20 cellular contexts compared by ENCODE assay signal in the genomic region with DNA sequence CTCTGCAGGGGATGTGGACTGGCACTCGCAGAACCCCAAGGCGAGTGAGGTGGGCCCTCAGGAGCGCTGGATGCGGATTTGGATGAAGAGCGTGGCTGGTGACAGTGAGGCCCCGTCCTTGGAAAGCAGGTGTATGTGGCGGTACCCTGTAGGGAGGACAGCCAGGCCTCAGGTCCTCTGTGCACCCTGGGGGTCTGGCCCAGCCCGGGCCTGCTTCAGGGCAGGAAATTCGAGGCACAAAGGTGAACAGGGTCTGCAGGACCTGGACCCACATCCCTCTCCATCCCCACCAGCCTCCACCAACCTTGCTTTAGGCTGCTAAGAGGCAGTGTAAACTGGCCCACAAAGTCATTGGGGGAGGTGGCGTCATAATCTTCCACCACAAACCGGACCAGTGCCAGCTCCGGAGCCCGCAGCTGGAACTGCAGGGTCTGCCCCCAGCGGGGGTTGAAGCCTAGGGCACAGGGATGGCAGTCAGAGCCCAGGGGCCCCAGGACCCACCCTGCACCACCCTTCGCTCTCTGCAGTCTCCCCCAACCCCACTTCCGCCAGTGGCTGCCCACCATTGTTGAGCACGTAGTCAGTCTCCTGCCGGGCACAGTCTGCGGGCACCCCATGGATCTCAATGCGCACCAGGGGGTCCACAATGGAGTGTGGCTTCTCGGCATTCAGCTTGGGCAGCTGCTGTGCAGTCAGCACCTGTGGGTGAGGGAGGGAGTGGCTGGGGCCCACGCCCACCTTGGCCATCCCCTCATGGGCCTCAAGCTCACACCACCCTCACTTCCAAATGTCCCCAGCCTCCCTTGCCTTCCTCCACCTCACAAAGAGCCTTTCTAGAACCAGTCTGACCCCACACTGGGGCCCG. TPM values are rescaled to one million over a fixed set of nuclear protein-coding genes. Genes with fewer than 3 reads are reported as not detected.
DNase-seq lines count a peak whose midpoint lies in the region; ATAC-seq and TF ChIP-seq lines count a peak whose summit lies in the region.
"Had no signal": no experiment of that assay in that cellular context is flagged by ENCODE, and none has a peak within 500 bp of the region (broad histone marks: within the 10 kb centered on the region; RNA-seq: fewer than 3 reads in every experiment).

No MANE protein-coding gene starts in this region.

- no peak for ATAC-seq in heart right ventricle
- ATAC-seq in left cardiac atrium = no peak
- ATAC-seq in memory B cell (ENCODE audit: low read depth) = no peak
- ATAC-seq: HCT116 had no signal

- H3K27ac Mint-ChIP-seq in memory B cell = no peak overlapping the region
- H3K27ac Mint-ChIP-seq in T-helper 2 cell treated with Interferon-gamma antibody and Interleukin-4, amounts not matched to agents 5 μg/mL and 100 μg/mL, for 36 hours = no peak overlapping the region
- H3K27ac Mint-ChIP-seq: activated CD4-positive, alpha-beta T cell treated with anti-CD3 and anti-CD28 coated beads, Interleukin-2, amount 10 ng/mL, durations not matched to agents 24 days and 14 days had no signal

- no peaks in the 10 kb centered on the region for H3K9me3 Mint-ChIP-seq in memory B cell
- H3K9me3 Mint-ChIP-seq in T-helper 2 cell treated with Interferon-gamma antibody and Interleukin-4, amounts not matched to agents 5 μg/mL and 100 μg/mL, for 36 hours = no peaks in the 10 kb centered on the region
- H3K9me3 Mint-ChIP-seq: activated CD4-positive, alpha-beta T cell treated with anti-CD3 and anti-CD28 coated beads, Interleukin-2, amount 10 ng/mL, durations not matched to agents 24 days and 14 days; naive B cell had no signal

- H3K27ac ChIP-seq in heart right ventricle = peak overlapping the region in 8 of 10 donors; percentile 52 to 94 (median 88)
- H3K27ac ChIP-seq in tibial artery = peak overlapping the region; percentile 87 to 91
- H3K27ac ChIP-seq in effector memory CD4-positive, alpha-beta T cell (ENCODE audit: insufficient read depth, low read length, poor library complexity, severe bottlenecking) = no peak overlapping the region
- H3K27ac ChIP-seq: HL-60, parathyroid adenoma had no signal

- peak overlapping the region; percentile 8 for H3K4me3 Mint-ChIP-seq in memory B cell
- H3K4me3 Mint-ChIP-seq in T-helper 2 cell treated with Interferon-gamma antibody and Interleukin-4, amounts not matched to agents 5 μg/mL and 100 μg/mL, for 36 hours = no peak overlapping the region
- H3K4me3 Mint-ChIP-seq: activated CD4-positive, alpha-beta T cell treated with anti-CD3 and anti-CD28 coated beads, Interleukin-2, amount 10 ng/mL, durations not matched to agents 24 days and 14 days had no signal

- H3K36me3 ChIP-seq in heart right ventricle = peaks cover 0 to 55% (median 9%) of the 10 kb centered on the region in 9 donors
- peaks cover 38 to 73% (median 66%) of the 10 kb centered on the region in 3 donors for H3K36me3 ChIP-seq in tibial artery
- H3K36me3 ChIP-seq in effector memory CD4-positive, alpha-beta T cell (ENCODE audit: control insufficient read depth, insufficient read depth, low read length) = peaks cover 5% of the 10 kb centered on the region

- H3K4me1 ChIP-seq in heart right ventricle = peaks cover 5 to 47% (median 29%) of the 10 kb centered on the region in 9 donors
- H3K4me1 ChIP-seq in tibial artery = peaks cover 4 to 58% (median 36%) of the 10 kb centered on the region in 4 donors
- H3K4me1 ChIP-seq in effector memory CD4-positive, alpha-beta T cell (ENCODE audit: control insufficient read depth, insufficient read depth, low read length, poor library complexity, severe bottlenecking) = no peaks in the 10 kb centered on the region
- H3K4me1 ChIP-seq: parathyroid adenoma had no signal

- peaks cover 6% of the 10 kb centered on the region for H3K27me3 Mint-ChIP-seq in memory B cell
- H3K27me3 Mint-ChIP-seq in T-helper 2 cell treated with Interferon-gamma antibody and Interleukin-4, amounts not matched to agents 5 μg/mL and 100 μg/mL, for 36 hours (ENCODE audit: low read depth) = no peaks in the 10 kb centered on the region

- peaks cover 2% of the 10 kb centered on the region for H3K36me3 Mint-ChIP-seq in memory B cell
- peaks cover 10% of the 10 kb centered on the region for H3K36me3 Mint-ChIP-seq in T-helper 2 cell treated with Interferon-gamma antibody and Interleukin-4, amounts not matched to agents 5 μg/mL and 100 μg/mL, for 36 hours (ENCODE audit: low read depth)
- H3K36me3 Mint-ChIP-seq: naive B cell had no signal

- TF ChIP-seq CTCF in heart right ventricle (IDR thresholded peaks at IDR 0.05) (no peak), tibial artery (IDR thresholded peaks at IDR 0.05) (no peak)

- no peaks in the 10 kb centered on the region for H3K9me3 ChIP-seq in heart right ventricle
- no peaks in the 10 kb centered on the region for H3K9me3 ChIP-seq in tibial artery
- no peaks in the 10 kb centered on the region for H3K9me3 ChIP-seq in effector memory CD4-positive, alpha-beta T cell (ENCODE audit: control insufficient read depth, low read length)

- peaks cover 4% of the 10 kb centered on the region for H3K4me1 Mint-ChIP-seq in memory B cell
- no peaks in the 10 kb centered on the region for H3K4me1 Mint-ChIP-seq in T-helper 2 cell treated with Interferon-gamma antibody and Interleukin-4, amounts not matched to agents 5 μg/mL and 100 μg/mL, for 36 hours (ENCODE audit: low read depth)

- DNase-seq in heart right ventricle (no peak), left cardiac atrium (no peak), memory B cell (ENCODE audit: low spot score in 2 of 2) (no peak), tibial artery (no peak)
- DNase-seq in T-helper 2 cell treated with Interferon-gamma antibody and Interleukin-4, amounts not matched to agents 5 μg/mL and 100 μg/mL, for 36 hours (ENCODE audit: low spot score) = no peak
- no peak for DNase-seq in effector memory CD4-positive, alpha-beta T cell
- DNase-seq: 8988T; activated CD4-positive, alpha-beta T cell treated with anti-CD3 and anti-CD28 coated beads, Interleukin-2, amount 10 ng/mL, durations not matched to agents 24 days and 14 days; effector CD8-positive, alpha-beta T cell; GDM1; head of caudate nucleus; KBM-7; naive B cell; NCI-H187 treated with DMSO at 0.1 percent for 48 hours; NCI-H446; stimulated activated CD4-positive, alpha-beta T cell treated with anti-CD3 and anti-CD28 coated beads, Interleukin-4, amount 100 ng/mL, for 24 hours had no signal

- WGBS in heart right ventricle, 2 donors = 92 to 97% methylated on average over 23 of the region's 23 CpGs

- intact Hi-C loops in heart right ventricle (cut with DNase I) (no loop called here), left cardiac atrium (cut with DNase I) (no loop called here), tibial artery (cut with DNase I; ENCODE audit: low total_unique reads) (no loop called here)

- H3K4me3 ChIP-seq in heart right ventricle (no peak overlapping the region), tibial artery (no peak overlapping the region)
- no peak overlapping the region for H3K4me3 ChIP-seq in effector memory CD4-positive, alpha-beta T cell (ENCODE audit: insufficient read depth, low read depth, low read length, poor library complexity, severe bottlenecking)
- H3K4me3 ChIP-seq: smooth muscle cell had no signal

- no peaks in the 10 kb centered on the region for H3K27me3 ChIP-seq in heart right ventricle
- no peaks in the 10 kb centered on the region for H3K27me3 ChIP-seq in tibial artery
- H3K27me3 ChIP-seq in effector memory CD4-positive, alpha-beta T cell (replicated peaks; ENCODE audit: control insufficient read depth, insufficient read depth, low read length, poor library complexity, severe bottlenecking) = no peaks in the 10 kb centered on the region

RNA-seq across cellular contexts. Expression of gene PLCD3, which starts 19.5 kb away (rescaled TPM):
- 100 to 1,000 TPM in 9 of 10 donors, 10 to 100 TPM in 1; 87.2 to 188 (median 115) TPM for total RNA-seq in heart right ventricle
- polyA plus RNA-seq in heart right ventricle = 10 to 100 TPM; 44.6 to 72.3 TPM
- total RNA-seq in left cardiac atrium = 100 to 1,000 TPM in 1 of 2 donors, 10 to 100 TPM in 1; 92.1 to 132 TPM

RNA-seq across cellular contexts. Expression of gene ACBD4, which starts 22.7 kb away (rescaled TPM):
- total RNA-seq in heart right ventricle = 1 to 10 TPM; 6.1 to 9.7 (median 7.3) TPM
- polyA plus RNA-seq in heart right ventricle = 10 to 100 TPM in 1 of 2 donors, 1 to 10 TPM in 1; 4.2 to 16.7 TPM
- 1 to 10 TPM; 8.4 to 8.7 TPM for total RNA-seq in left cardiac atrium

RNA-seq across cellular contexts. Expression of gene HEXIM1, which starts 35.5 kb away (rescaled TPM):
- total RNA-seq in heart right ventricle (10 to 100 TPM; 17.0 to 37.4 (median 20.1) TPM), left cardiac atrium (10 to 100 TPM; 27.8 to 31.7 TPM)
- 10 to 100 TPM in 1 of 2 donors, 1 to 10 TPM in 1; 8.4 to 11.0 TPM for polyA plus RNA-seq in heart right ventricle

RNA-seq across cellular contexts. Expression of gene HEXIM2, which starts 48.9 kb away (rescaled TPM):
- total RNA-seq in heart right ventricle (10 to 100 TPM in 1 of 10 donors, 1 to 10 TPM in 9; 4.6 to 10.3 (median 6.3) TPM), left cardiac atrium (1 to 10 TPM; 4.2 to 4.4 TPM)
- polyA plus RNA-seq in heart right ventricle = 1 to 10 TPM; 3.0 to 6.4 TPM

RNA-seq across cellular contexts. Expression of gene NMT1, which starts 51.7 kb away (rescaled TPM):
- total RNA-seq in heart right ventricle = 100 to 1,000 TPM in 1 of 10 donors, 10 to 100 TPM in 9; 60.6 to 110 (median 74.4) TPM
- 10 to 100 TPM; 40.9 to 68.5 TPM for polyA plus RNA-seq in heart right ventricle
- total RNA-seq in left cardiac atrium = 10 to 100 TPM; 66.6 to 92.4 TPM
